ENCODE assay signal across 1 cellular context in genomic region chr20:50464026-50464724, GRCh38.
TF ChIP-seq lines count a peak whose summit lies in the region.

No MANE protein-coding gene starts in this region.

TF ChIP-seq in K562, 482 proteins besides CTCF, POLR2A, EP300 and RAD21 (continued from another document):
- TF ChIP-seq, protein P1, sequence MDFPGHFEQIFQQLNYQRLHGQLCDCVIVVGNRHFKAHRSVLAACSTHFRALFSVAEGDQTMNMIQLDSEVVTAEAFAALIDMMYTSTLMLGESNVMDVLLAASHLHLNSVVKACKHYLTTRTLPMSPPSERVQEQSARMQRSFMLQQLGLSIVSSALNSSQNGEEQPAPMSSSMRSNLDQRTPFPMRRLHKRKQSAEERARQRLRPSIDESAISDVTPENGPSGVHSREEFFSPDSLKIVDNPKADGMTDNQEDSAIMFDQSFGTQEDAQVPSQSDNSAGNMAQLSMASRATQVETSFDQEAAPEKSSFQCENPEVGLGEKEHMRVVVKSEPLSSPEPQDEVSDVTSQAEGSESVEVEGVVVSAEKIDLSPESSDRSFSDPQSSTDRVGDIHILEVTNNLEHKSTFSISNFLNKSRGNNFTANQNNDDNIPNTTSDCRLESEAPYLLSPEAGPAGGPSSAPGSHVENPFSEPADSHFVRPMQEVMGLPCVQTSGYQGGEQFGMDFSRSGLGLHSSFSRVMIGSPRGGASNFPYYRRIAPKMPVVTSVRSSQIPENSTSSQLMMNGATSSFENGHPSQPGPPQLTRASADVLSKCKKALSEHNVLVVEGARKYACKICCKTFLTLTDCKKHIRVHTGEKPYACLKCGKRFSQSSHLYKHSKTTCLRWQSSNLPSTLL (IDR thresholded peaks at IDR 0.05), result no peak
- no peak for TF ChIP-seq GATAD2A (IDR thresholded peaks at IDR 0.05)
- TF ChIP-seq IRF2 (CRISPR knock-in tag; IDR thresholded peaks at IDR 0.05), result no peak
- TF ChIP-seq MIER1 (IDR thresholded peaks at IDR 0.05; ENCODE audit: low read depth), result no peak
- TF ChIP-seq ZNF644 (tag; IDR thresholded peaks at IDR 0.05; ENCODE audit: low read depth), result no peak
- 0 out of 2 replicates have a peak, but pooled peaks have one; percentile 62 for TF ChIP-seq E2F1 (CRISPR knock-in tag; IDR thresholded peaks at IDR 0.05)
- no peak for TF ChIP-seq SRSF1 (IDR thresholded peaks at IDR 0.05; ENCODE audit: low read depth, low read length)
- no peak for TF ChIP-seq CHD4 (IDR thresholded peaks at IDR 0.05; ENCODE audit: insufficient read depth, insufficient replicate concordance, low read depth, low read length, poor library complexity, severe bottlenecking)
- TF ChIP-seq CREM (IDR thresholded peaks at IDR 0.05; ENCODE audit: low read depth), result peak; percentile 8; the same call in 1 of the 2 replicates
- TF ChIP-seq CEBPG (CRISPR knock-in tag; IDR thresholded peaks at IDR 0.05), result peak; percentile 50
- TF ChIP-seq CEBPG (tag; conservative IDR thresholded peaks at IDR 0.05 in 1 of 2, IDR thresholded peaks at IDR 0.05 in 1 of 2), result no peak
- TF ChIP-seq SMAD3 (CRISPR knock-in tag; conservative IDR thresholded peaks at IDR 0.05), result no peak
- TF ChIP-seq PCBP1 (IDR thresholded peaks at IDR 0.05; ENCODE audit: low read depth, low read length, poor library complexity, severe bottlenecking), result no peak
- peak in 1 of 2 experiments; percentile 62; a peak in 1 of 4 replicates for TF ChIP-seq MAZ (CRISPR knock-in tag; conservative IDR thresholded peaks at IDR 0.05 in 1 of 2, IDR thresholded peaks at IDR 0.05 in 1 of 2)
- no peak; the same call in 1 of the 2 replicates for TF ChIP-seq ZFX (CRISPR knock-in tag; IDR thresholded peaks at IDR 0.05)
- no peak for TF ChIP-seq THRAP3 (IDR thresholded peaks at IDR 0.05; ENCODE audit: borderline replicate concordance)
- no peak for TF ChIP-seq ZC3H4 (CRISPR knock-in tag; IDR thresholded peaks at IDR 0.05; ENCODE audit: borderline replicate concordance)
- no peak for TF ChIP-seq HIVEP1 (CRISPR knock-in tag; IDR thresholded peaks at IDR 0.05)
- TF ChIP-seq ZNF707 (CRISPR knock-in tag; conservative IDR thresholded peaks at IDR 0.05), result no peak
- no peak for TF ChIP-seq HMGN3 (IDR thresholded peaks at IDR 0.05; ENCODE audit: borderline replicate concordance, extremely low read depth, insufficient read length, low read depth, low read length)
- 0 out of 2 replicates have a peak, but pooled peaks have one; percentile 64 for TF ChIP-seq CC2D1A (IDR thresholded peaks at IDR 0.05)
- no peak for TF ChIP-seq USF1 (CRISPR knock-in tag; IDR thresholded peaks at IDR 0.05)
- no peak for TF ChIP-seq RBFOX2 (IDR thresholded peaks at IDR 0.05; ENCODE audit: low read depth, low read length)
- no peak for TF ChIP-seq TSC22D4 (tag; IDR thresholded peaks at IDR 0.05)
- TF ChIP-seq E2F3 (CRISPR knock-in tag; IDR thresholded peaks at IDR 0.05), result no peak
- TF ChIP-seq STAT6 (CRISPR knock-in tag; IDR thresholded peaks at IDR 0.05), result no peak
- no peak for TF ChIP-seq E2F8 (IDR thresholded peaks at IDR 0.05; ENCODE audit: low read depth, partially characterized antibody)
- TF ChIP-seq ZNF224 (CRISPR knock-in tag; IDR thresholded peaks at IDR 0.05), result no peak
- TF ChIP-seq ASH1L (IDR thresholded peaks at IDR 0.05; ENCODE audit: borderline replicate concordance, low read depth, partially characterized antibody), result no peak
